1 cellular context compared by ENCODE assay signal in the genomic region with DNA sequence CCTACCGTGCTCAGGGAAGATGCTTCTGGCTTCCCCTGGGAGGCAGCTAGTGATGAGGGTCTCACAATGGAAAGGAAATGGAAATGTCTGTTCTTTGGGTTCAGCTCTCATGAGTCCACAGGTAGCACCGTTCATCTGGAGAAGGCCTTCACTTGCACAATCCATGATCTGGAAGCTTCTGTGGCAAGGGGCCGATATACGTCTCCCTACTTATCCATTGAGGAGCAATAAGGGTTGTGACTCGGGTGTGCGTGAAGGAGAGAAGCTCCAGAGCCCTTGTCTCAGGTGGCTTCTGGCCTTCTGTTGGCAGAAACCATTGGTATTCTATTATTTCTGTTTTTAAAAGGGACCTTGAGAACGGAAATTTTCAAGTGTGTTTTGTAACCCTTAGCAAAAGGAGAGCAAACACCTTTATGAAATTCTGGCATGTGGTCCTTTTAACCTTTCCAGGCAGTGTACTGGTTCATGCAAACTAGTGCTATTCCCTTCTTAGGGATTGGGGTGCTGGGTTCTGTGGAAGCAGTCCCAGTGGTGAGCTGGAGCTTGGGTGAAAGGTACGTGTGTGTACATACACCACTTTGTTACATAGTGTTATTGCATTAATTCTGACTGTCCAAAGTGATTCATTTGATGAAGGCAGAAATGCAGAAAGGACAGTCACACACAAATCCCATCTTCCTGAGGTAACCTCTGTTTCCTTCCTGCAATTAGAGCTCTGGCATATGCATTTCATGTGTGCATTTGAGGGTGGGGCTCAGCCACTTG.
TF ChIP-seq lines count a peak whose summit lies in the region.

No MANE protein-coding gene starts in this region.

TF ChIP-seq in IMR-90, 13 proteins besides CTCF, POLR2A, EP300 and RAD21 (continued from another document):
- TF ChIP-seq, protein P1, sequence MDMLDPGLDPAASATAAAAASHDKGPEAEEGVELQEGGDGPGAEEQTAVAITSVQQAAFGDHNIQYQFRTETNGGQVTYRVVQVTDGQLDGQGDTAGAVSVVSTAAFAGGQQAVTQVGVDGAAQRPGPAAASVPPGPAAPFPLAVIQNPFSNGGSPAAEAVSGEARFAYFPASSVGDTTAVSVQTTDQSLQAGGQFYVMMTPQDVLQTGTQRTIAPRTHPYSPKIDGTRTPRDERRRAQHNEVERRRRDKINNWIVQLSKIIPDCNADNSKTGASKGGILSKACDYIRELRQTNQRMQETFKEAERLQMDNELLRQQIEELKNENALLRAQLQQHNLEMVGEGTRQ (IDR thresholded peaks at IDR 0.05; ENCODE audit: low read depth, low read length): no peak
- TF ChIP-seq ELK1 (IDR thresholded peaks at IDR 0.05; ENCODE audit: borderline replicate concordance, low read depth, low read length) (no peak), CEBPB (IDR thresholded peaks at IDR 0.05; ENCODE audit: low read depth, low read length) (no peak), RCOR1 (IDR thresholded peaks at IDR 0.05; ENCODE audit: insufficient replicate concordance, low read length) (no peak), SMC3 (IDR thresholded peaks at IDR 0.05; ENCODE audit: low read depth, low read length) (no peak), BHLHE40 (IDR thresholded peaks at IDR 0.05; ENCODE audit: low read depth, low read length) (no peak), RFX5 (IDR thresholded peaks at IDR 0.05; ENCODE audit: low read depth, low read length) (no peak), NFE2L2 (IDR thresholded peaks at IDR 0.05; ENCODE audit: low read depth, low read length) (no peak)
